Comparison of ENCODE assay signal across 8 cellular contexts in the genomic region with DNA sequence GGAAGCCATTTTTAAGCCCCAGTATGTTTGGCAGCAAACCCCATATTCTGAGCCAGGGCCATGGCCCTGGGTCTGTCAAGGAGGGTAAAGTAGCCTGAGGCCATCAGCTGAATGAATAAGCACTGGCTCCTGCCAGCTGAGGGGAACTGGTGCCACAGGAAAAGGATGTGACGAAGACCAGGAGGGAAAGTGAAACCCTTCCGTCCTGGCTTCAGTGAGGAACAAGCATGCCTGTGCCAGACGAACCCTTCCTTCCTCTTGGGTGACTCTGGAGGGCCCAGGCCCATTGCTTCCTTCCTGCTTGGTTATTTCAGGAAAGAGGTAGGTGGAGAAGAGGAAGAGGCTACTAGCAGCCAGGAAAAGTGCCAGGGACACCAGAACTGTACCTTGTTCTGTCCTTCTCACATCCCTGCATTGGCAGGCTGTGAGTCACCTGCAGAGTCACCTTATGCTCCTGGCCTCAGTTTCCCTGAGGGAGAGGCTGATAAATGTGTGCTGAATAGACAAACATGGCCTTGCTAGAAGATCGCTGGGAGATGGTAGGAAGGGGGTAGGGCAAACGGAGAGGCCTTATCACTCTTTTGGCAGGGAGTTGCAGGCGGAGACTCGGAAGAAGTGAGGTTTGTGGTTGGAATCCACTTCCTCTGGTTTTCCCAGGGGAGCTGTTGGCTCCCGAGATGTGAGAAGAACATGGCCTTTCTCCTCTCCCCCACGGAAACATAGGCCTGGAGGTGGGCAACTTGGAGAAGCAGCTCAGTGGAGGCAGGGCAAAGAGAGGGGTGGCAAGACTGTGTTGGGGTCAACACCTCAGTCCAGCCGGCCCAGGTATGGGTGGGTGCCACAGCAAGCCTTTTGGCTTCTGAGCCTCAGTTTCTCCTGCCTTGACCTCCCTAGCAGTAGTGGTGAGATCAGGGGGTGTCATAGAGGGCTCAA. TPM values are rescaled to one million over a fixed set of nuclear protein-coding genes. Genes with fewer than 3 reads are reported as not detected.
DNase-seq lines count a peak whose midpoint lies in the region; ATAC-seq, FAIRE-seq and TF ChIP-seq lines count a peak whose summit lies in the region.

No MANE protein-coding gene starts in this region.

- peak; percentile 68 for DNase-seq in T-helper 2 cell treated with Interferon-gamma antibody and Interleukin-4, amounts not matched to agents 5 μg/mL and 100 μg/mL, for 36 hours (ENCODE audit: low spot score)
- DNase-seq in astrocyte (ENCODE audit: low read depth) (peak; percentile 85), iris pigment epithelial cell (ENCODE audit: low read depth) (peak; percentile 81), HuH-7 (ENCODE audit: low spot score) (no peak), NCI-H2081 treated with DMSO at 0.1 percent for 48 hours (lab: John Stamatoyannopoulos, UW) (no peak)
- peak; percentile 38 to 53 for DNase-seq in stimulated activated CD4-positive, alpha-beta T cell treated with anti-CD3 and anti-CD28 coated beads, Interleukin-15, amount 100 ng/mL, for 48 hours (ENCODE audit: low read depth in 2 of 2)

- peak overlapping the region; percentile 53 for H3K27ac ChIP-seq in astrocyte (ENCODE audit: low read depth, low read length)

- no peak for FAIRE-seq in astrocyte (lab: Jason Lieb, UNC)

- peaks cover 73% of the 10 kb centered on the region for H3K4me1 Mint-ChIP-seq in T-helper 2 cell treated with Interferon-gamma antibody and Interleukin-4, amounts not matched to agents 5 μg/mL and 100 μg/mL, for 36 hours (ENCODE audit: low read depth)
- H3K4me1 Mint-ChIP-seq in astrocyte (ENCODE audit: low read depth, unreplicated experiment): peaks cover 53% of the 10 kb centered on the region

- peaks cover 45% of the 10 kb centered on the region for H3K36me3 Mint-ChIP-seq in T-helper 2 cell treated with Interferon-gamma antibody and Interleukin-4, amounts not matched to agents 5 μg/mL and 100 μg/mL, for 36 hours (ENCODE audit: low read depth)
- H3K36me3 Mint-ChIP-seq in astrocyte (ENCODE audit: low read depth, unreplicated experiment): peaks cover 41% of the 10 kb centered on the region

- peaks cover 88% of the 10 kb centered on the region for H3K79me2 ChIP-seq in astrocyte (ENCODE audit: insufficient read depth, low read length)

- ATAC-seq in GM18909 (IDR thresholded peaks at IDR 0.05; ENCODE audit: poor library complexity, unreplicated experiment) (peak; percentile 69), HG03469 (IDR thresholded peaks at IDR 0.05; ENCODE audit: unreplicated experiment) (peak; percentile 44)

- no peak overlapping the region for H3K4me3 ChIP-seq in astrocyte (ENCODE audit: insufficient read depth, low read depth, low read length)

- peaks cover 8% of the 10 kb centered on the region for H3K36me3 ChIP-seq in astrocyte (ENCODE audit: insufficient read depth, low read length)

- no peaks in the 10 kb centered on the region for H3K9me3 ChIP-seq in astrocyte (ENCODE audit: insufficient read depth, low read depth, low read length)

- H4K20me1 ChIP-seq in astrocyte (ENCODE audit: insufficient read depth, low read length): peaks cover 63% of the 10 kb centered on the region

- no peaks in the 10 kb centered on the region for H3K27me3 ChIP-seq in astrocyte (ENCODE audit: insufficient read depth, low read length)

- peaks cover 36% of the 10 kb centered on the region for H3K4me1 ChIP-seq in astrocyte (ENCODE audit: insufficient read depth, low read length)

- H3K4me2 ChIP-seq in astrocyte (ENCODE audit: low read length): peak overlapping the region; percentile 79

- H3K27ac Mint-ChIP-seq in T-helper 2 cell treated with Interferon-gamma antibody and Interleukin-4, amounts not matched to agents 5 μg/mL and 100 μg/mL, for 36 hours: peak overlapping the region; percentile 97
- H3K27ac Mint-ChIP-seq in astrocyte (ENCODE audit: unreplicated experiment): peak overlapping the region; percentile 64

- no peak for TF ChIP-seq CTCF in astrocyte (IDR thresholded peaks at IDR 0.05; ENCODE audit: insufficient read depth, low read depth, low read length)

- H3K4me3 Mint-ChIP-seq in T-helper 2 cell treated with Interferon-gamma antibody and Interleukin-4, amounts not matched to agents 5 μg/mL and 100 μg/mL, for 36 hours: peak overlapping the region; percentile 91
- H3K4me3 Mint-ChIP-seq in astrocyte (ENCODE audit: unreplicated experiment): peak overlapping the region; percentile 51

- H3K27me3 Mint-ChIP-seq in T-helper 2 cell treated with Interferon-gamma antibody and Interleukin-4, amounts not matched to agents 5 μg/mL and 100 μg/mL, for 36 hours (ENCODE audit: low read depth): no peaks in the 10 kb centered on the region
- no peaks in the 10 kb centered on the region for H3K27me3 Mint-ChIP-seq in astrocyte (ENCODE audit: low read depth, unreplicated experiment)

- no peaks in the 10 kb centered on the region for H3K9me3 Mint-ChIP-seq in T-helper 2 cell treated with Interferon-gamma antibody and Interleukin-4, amounts not matched to agents 5 μg/mL and 100 μg/mL, for 36 hours
- H3K9me3 Mint-ChIP-seq in astrocyte (ENCODE audit: unreplicated experiment): no peaks in the 10 kb centered on the region

- no peak overlapping the region for H2AFZ ChIP-seq in astrocyte (ENCODE audit: low read depth, low read length)

- H3K9ac ChIP-seq in astrocyte (ENCODE audit: low read length): peak overlapping the region; percentile 4

RNA-seq across cellular contexts. Expression of a gene that starts 37.4 kb away (rescaled TPM):
- total RNA-seq in astrocyte: not detected in 2 replicates

RNA-seq across cellular contexts. Expression of a gene that starts 47.5 kb away (rescaled TPM):
- 103 and 149 TPM in 2 replicates for total RNA-seq in astrocyte

Comparison
In these comparisons a context has a peak if more than half of its experiments do, and no peak if none do; other contexts are left out.
1. DNase-seq: peak in T-helper 2 cell treated with Interferon-gamma antibody and Interleukin-4, amounts not matched to agents 5 μg/mL and 100 μg/mL, for 36 hours (single experiment), astrocyte (single experiment), iris pigment epithelial cell (single experiment) and stimulated activated CD4-positive, alpha-beta T cell treated with anti-CD3 and anti-CD28 coated beads, Interleukin-15, amount 100 ng/mL, for 48 hours (2 of 2); none in HuH-7 (single experiment) and NCI-H2081 treated with DMSO at 0.1 percent for 48 hours (single experiment).